Comparison of ENCODE assay signal across 1 cellular context in genomic region chr1:20787775-20788488, GRCh38.
TF ChIP-seq lines count a peak whose summit lies in the region.

No MANE protein-coding gene starts in this region.

TF ChIP-seq in HepG2, 621 proteins besides CTCF, POLR2A, EP300 and RAD21 (continued from another document):
- TF ChIP-seq, protein P1, sequence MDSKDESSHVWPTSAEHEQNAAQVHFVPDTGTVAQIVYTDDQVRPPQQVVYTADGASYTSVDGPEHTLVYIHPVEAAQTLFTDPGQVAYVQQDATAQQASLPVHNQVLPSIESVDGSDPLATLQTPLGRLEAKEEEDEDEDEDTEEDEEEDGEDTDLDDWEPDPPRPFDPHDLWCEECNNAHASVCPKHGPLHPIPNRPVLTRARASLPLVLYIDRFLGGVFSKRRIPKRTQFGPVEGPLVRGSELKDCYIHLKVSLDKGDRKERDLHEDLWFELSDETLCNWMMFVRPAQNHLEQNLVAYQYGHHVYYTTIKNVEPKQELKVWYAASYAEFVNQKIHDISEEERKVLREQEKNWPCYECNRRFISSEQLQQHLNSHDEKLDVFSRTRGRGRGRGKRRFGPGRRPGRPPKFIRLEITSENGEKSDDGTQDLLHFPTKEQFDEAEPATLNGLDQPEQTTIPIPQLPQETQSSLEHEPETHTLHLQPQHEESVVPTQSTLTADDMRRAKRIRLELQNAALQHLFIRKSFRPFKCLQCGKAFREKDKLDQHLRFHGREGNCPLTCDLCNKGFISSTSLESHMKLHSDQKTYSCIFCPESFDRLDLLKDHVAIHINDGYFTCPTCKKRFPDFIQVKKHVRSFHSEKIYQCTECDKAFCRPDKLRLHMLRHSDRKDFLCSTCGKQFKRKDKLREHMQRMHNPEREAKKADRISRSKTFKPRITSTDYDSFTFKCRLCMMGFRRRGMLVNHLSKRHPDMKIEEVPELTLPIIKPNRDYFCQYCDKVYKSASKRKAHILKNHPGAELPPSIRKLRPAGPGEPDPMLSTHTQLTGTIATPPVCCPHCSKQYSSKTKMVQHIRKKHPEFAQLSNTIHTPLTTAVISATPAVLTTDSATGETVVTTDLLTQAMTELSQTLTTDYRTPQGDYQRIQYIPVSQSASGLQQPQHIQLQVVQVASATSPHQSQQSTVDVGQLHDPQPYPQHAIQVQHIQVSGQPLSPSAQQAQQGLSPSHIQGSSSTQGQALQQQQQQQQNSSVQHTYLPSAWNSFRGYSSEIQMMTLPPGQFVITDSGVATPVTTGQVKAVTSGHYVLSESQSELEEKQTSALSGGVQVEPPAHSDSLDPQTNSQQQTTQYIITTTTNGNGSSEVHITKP (CRISPR knock-in tag; IDR thresholded peaks at IDR 0.05; ENCODE audit: low read depth) = no peak
- TF ChIP-seq ZNF556 (CRISPR knock-in tag; IDR thresholded peaks at IDR 0.05; ENCODE audit: borderline replicate concordance) (0 out of 2 replicates have a peak, but pooled peaks have one; percentile 3), IKZF5 (CRISPR knock-in tag; IDR thresholded peaks at IDR 0.05) (0 out of 2 replicates have a peak, but pooled peaks have one; percentile 13), SAP130 (CRISPR knock-in tag; IDR thresholded peaks at IDR 0.05; ENCODE audit: low read depth) (peak; percentile 29; the same call in 1 of the 2 replicates), CEBPB (IDR thresholded peaks at IDR 0.05; ENCODE audit: borderline replicate concordance, low read depth, low read length) (peak; percentile 56), ZFX (CRISPR knock-in tag; IDR thresholded peaks at IDR 0.05; ENCODE audit: low read depth) (0 out of 2 replicates have a peak, but pooled peaks have one; percentile 6), TARDBP (CRISPR knock-in tag; IDR thresholded peaks at IDR 0.05) (0 out of 2 replicates have a peak, but pooled peaks have one; percentile 14), POGK (CRISPR knock-in tag; conservative IDR thresholded peaks at IDR 0.05) (0 out of 2 replicates have a peak, but pooled peaks have one; percentile 7), ATF6 (CRISPR knock-in tag; conservative IDR thresholded peaks at IDR 0.05) (0 out of 2 replicates have a peak, but pooled peaks have one; percentile 56), HDAC1 (CRISPR knock-in tag; IDR thresholded peaks at IDR 0.05) (0 out of 2 replicates have a peak, but pooled peaks have one; percentile 3), ASH2L (IDR thresholded peaks at IDR 0.05; ENCODE audit: insufficient read length, low read depth, low read length) (peak; percentile 7), ZNF7 (CRISPR knock-in tag; IDR thresholded peaks at IDR 0.05) (no peak), PITX1 (CRISPR knock-in tag; IDR thresholded peaks at IDR 0.05) (no peak), MBD4 (IDR thresholded peaks at IDR 0.05; ENCODE audit: borderline replicate concordance, low read length) (0 out of 2 replicates have a peak, but pooled peaks have one; percentile 44), DPF2 (CRISPR knock-in tag; IDR thresholded peaks at IDR 0.05; ENCODE audit: borderline replicate concordance, low read depth) (no peak), ERF (CRISPR knock-in tag; IDR thresholded peaks at IDR 0.05) (0 out of 2 replicates have a peak, but pooled peaks have one; percentile 6), ZBTB7B (CRISPR knock-in tag; IDR thresholded peaks at IDR 0.05) (0 out of 2 replicates have a peak, but pooled peaks have one; percentile 4), HNRNPK (IDR thresholded peaks at IDR 0.05; ENCODE audit: low read depth, low read length, poor library complexity, severe bottlenecking) (peak; percentile 18), HMG20A (CRISPR knock-in tag; IDR thresholded peaks at IDR 0.05; ENCODE audit: borderline replicate concordance) (0 out of 2 replicates have a peak, but pooled peaks have one; percentile 6), CREB1 (IDR thresholded peaks at IDR 0.05) (no peak), CREB1 (CRISPR knock-in tag; IDR thresholded peaks at IDR 0.05) (peak; percentile 51; the same call in 1 of the 2 replicates), ZC3H4 (CRISPR knock-in tag; IDR thresholded peaks at IDR 0.05; ENCODE audit: borderline replicate concordance) (peak; percentile 44; the same call in 1 of the 2 replicates)
- TF ChIP-seq, protein P2, sequence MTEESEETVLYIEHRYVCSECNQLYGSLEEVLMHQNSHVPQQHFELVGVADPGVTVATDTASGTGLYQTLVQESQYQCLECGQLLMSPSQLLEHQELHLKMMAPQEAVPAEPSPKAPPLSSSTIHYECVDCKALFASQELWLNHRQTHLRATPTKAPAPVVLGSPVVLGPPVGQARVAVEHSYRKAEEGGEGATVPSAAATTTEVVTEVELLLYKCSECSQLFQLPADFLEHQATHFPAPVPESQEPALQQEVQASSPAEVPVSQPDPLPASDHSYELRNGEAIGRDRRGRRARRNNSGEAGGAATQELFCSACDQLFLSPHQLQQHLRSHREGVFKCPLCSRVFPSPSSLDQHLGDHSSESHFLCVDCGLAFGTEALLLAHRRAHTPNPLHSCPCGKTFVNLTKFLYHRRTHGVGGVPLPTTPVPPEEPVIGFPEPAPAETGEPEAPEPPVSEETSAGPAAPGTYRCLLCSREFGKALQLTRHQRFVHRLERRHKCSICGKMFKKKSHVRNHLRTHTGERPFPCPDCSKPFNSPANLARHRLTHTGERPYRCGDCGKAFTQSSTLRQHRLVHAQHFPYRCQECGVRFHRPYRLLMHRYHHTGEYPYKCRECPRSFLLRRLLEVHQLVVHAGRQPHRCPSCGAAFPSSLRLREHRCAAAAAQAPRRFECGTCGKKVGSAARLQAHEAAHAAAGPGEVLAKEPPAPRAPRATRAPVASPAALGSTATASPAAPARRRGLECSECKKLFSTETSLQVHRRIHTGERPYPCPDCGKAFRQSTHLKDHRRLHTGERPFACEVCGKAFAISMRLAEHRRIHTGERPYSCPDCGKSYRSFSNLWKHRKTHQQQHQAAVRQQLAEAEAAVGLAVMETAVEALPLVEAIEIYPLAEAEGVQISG (CRISPR knock-in tag; IDR thresholded peaks at IDR 0.05) = no peak
- TF ChIP-seq, protein P3, sequence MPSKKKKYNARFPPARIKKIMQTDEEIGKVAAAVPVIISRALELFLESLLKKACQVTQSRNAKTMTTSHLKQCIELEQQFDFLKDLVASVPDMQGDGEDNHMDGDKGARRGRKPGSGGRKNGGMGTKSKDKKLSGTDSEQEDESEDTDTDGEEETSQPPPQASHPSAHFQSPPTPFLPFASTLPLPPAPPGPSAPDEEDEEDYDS (CRISPR knock-in tag; IDR thresholded peaks at IDR 0.05) = 0 out of 2 replicates have a peak, but pooled peaks have one; percentile 28
